ENCODE assay signal across 15 cellular contexts in the genomic region with DNA sequence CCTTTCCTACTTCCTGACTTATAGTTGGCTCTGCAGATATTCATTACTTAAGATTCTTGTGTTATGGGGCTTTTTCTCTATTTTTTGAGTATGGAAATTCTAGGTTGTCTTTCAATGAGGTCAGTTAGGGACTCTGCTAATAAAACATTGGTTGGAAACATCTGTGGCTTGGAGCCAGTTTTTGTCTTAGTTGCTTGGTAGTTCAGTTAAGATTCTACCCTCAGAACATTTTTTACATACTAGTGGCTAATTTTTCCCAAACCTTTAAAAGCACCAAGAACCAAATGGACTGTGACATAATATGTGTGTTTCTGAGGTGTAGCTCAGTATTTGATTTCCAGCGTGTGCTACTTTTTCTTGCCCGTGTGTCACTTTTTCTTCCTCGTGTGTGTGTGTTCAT.
DNase-seq lines count a peak whose midpoint lies in the region; ATAC-seq and TF ChIP-seq lines count a peak whose summit lies in the region.
"Had no signal": no experiment of that assay in that cellular context is flagged by ENCODE, and none has a peak within 500 bp of the region (broad histone marks: within the 10 kb centered on the region; RNA-seq: fewer than 3 reads in every experiment).

No MANE protein-coding gene starts in this region.

- no peak overlapping the region for H3K4me3 ChIP-seq in LNCaP clone FGC (ENCODE audit: low read depth, low read length)
- H3K4me3 ChIP-seq: K562, spleen, tibial nerve had no signal

- TF ChIP-seq CTCF in LNCaP clone FGC (IDR thresholded peaks at IDR 0.05; ENCODE audit: control insufficient read depth, extremely low read depth, insufficient read depth), result no peak

- ATAC-seq in HG02885 (IDR thresholded peaks at IDR 0.05; ENCODE audit: poor library complexity, unreplicated experiment) (no peak), HG03520 (IDR thresholded peaks at IDR 0.05; ENCODE audit: unreplicated experiment) (no peak)
- ATAC-seq: activated naive CD4-positive, alpha-beta T cell treated with anti-CD3 and anti-CD28 coated beads, Interleukin-2, amount 50 U/mL, for 72 hours; K562 had no signal

- DNase-seq in DMS53 treated with DMSO at 0.1 percent for 48 hours (lab: John Stamatoyannopoulos, UW; ENCODE audit: unreplicated experiment), result peak; percentile 32
- peak; percentile 46 for DNase-seq in LNCaP clone FGC (ENCODE audit: low read depth)
- peak; percentile 59 for DNase-seq in dedifferentiated amniotic fluid mesenchymal stem cell (ENCODE audit: extremely low spot score)
- DNase-seq in non-pigmented ciliary epithelial cell (ENCODE audit: low read depth), result peak; percentile 49
- no peak for DNase-seq in NCI-H2081 treated with DMSO at 0.1 percent for 48 hours (lab: John Stamatoyannopoulos, UW)
- DNase-seq in NCI-H774 (lab: John Stamatoyannopoulos, UW), result no peak
- DNase-seq: activated B cell treated with CpG ODN at 0.5 μM for 24 hours, dermis blood vessel endothelial cell, nephron progenitor cell, spleen had no signal

Comparison
In these comparisons a context has a peak if more than half of its experiments do, and no peak if none do; other contexts are left out.
1. DNase-seq: peak in DMS53 treated with DMSO at 0.1 percent for 48 hours (single experiment), LNCaP clone FGC (single experiment), dedifferentiated amniotic fluid mesenchymal stem cell (single experiment) and non-pigmented ciliary epithelial cell (single experiment); none in NCI-H2081 treated with DMSO at 0.1 percent for 48 hours (single experiment) and NCI-H774 (single experiment).